12 cellular contexts compared by ENCODE assay signal in genomic region chr7:100211342-100211780, GRCh38. TPM values are rescaled to one million over a fixed set of nuclear protein-coding genes. Genes with fewer than 3 reads are reported as not detected.
DNase-seq lines count a peak whose midpoint lies in the region; ATAC-seq and TF ChIP-seq lines count a peak whose summit lies in the region.
"Had no signal": no experiment of that assay in that cellular context is flagged by ENCODE, and none has a peak within 500 bp of the region (broad histone marks: within the 10 kb centered on the region; RNA-seq: fewer than 3 reads in every experiment).

No MANE protein-coding gene starts in this region.

- no peaks in the 10 kb centered on the region for H3K4me1 ChIP-seq in mesendoderm (ENCODE audit: control insufficient read depth, low read depth, low read length)

- WGBS in mesendoderm (ENCODE audit: extremely low coverage, insufficient coverage, low lambda C conversion rate), result no CpG with 5 or more reads among the region's 7 CpGs

- H2BK15ac ChIP-seq in mesendoderm (replicated peaks; ENCODE audit: low read depth), result no peak overlapping the region

- no peaks in the 10 kb centered on the region for H3K79me1 ChIP-seq in mesendoderm (ENCODE audit: low read length)

- H3K27me3 ChIP-seq in mesendoderm (ENCODE audit: insufficient read depth, low read length, poor library complexity), result no peaks in the 10 kb centered on the region

- intact Hi-C loops in activated B cell treated with CpG ODN at 0.5 μM for 24 hours (cut with micrococcal nuclease), result loop anchor here (1.0 to 5.0 kb wide), 3 partner anchors 11 to 34 kb away; partner anchors contain the start of genes GPC2 and STAG3

- POLR2A ChIA-PET in activated B cell treated with CpG ODN at 0.5 μM for 24 hours (lab: Charles Lee), result interaction anchor here (0.6 to 4.3 kb wide), 13 partner anchors 9 to 217 kb away, joined by 3 to 50 read pairs (median 7); partner anchors contain the start of genes LAMTOR4, TRAPPC14 and ZCWPW1

- H3K27me3 Mint-ChIP-seq in activated B cell treated with CpG ODN at 0.5 μM for 24 hours (no peaks in the 10 kb centered on the region), naive B cell (no peaks in the 10 kb centered on the region)

- H3K4me2 ChIP-seq in mesendoderm (ENCODE audit: low read length), result no peak overlapping the region

- no peak overlapping the region for H3K27ac ChIP-seq in mesendoderm (ENCODE audit: low read depth, low read length)

- H3K56ac ChIP-seq in mesendoderm (ENCODE audit: low read length), result no peak overlapping the region

- no peak overlapping the region for H2BK5ac ChIP-seq in mesendoderm (ENCODE audit: low read length)

- H3K23ac ChIP-seq in mesendoderm (ENCODE audit: low read length), result no peak overlapping the region

- peak overlapping the region; percentile 96 for H3K27ac Mint-ChIP-seq in activated B cell treated with CpG ODN at 0.5 μM for 24 hours
- peak overlapping the region; percentile 89 to 98 (median 96) for H3K27ac Mint-ChIP-seq in naive B cell

- in situ Hi-C loops in GM13977 (cut with MboI; ENCODE audit: low pct_unique_long_range_greater_than_20kb, low sequenced_read_pairs, unreplicated experiment), result no loop called here

- H3K18ac ChIP-seq in mesendoderm (ENCODE audit: low read length), result no peak overlapping the region

- peak overlapping the region; percentile 82 for H3K4me3 Mint-ChIP-seq in activated B cell treated with CpG ODN at 0.5 μM for 24 hours
- H3K4me3 Mint-ChIP-seq in naive B cell, result peak overlapping the region; percentile 69 to 95 (median 88)

- no peak overlapping the region for H4K5ac ChIP-seq in mesendoderm (ENCODE audit: low read length)

- no peaks in the 10 kb centered on the region for H3K79me2 ChIP-seq in mesendoderm (ENCODE audit: control insufficient read depth, insufficient read depth, low read length)

- no peak overlapping the region for H2AK5ac ChIP-seq in mesendoderm (ENCODE audit: low read length)

- TF ChIP-seq CTCF in GM13977 (IDR thresholded peaks at IDR 0.05; ENCODE audit: extremely low read depth, insufficient read depth, missing control alignments), result no peak
- no peak for TF ChIP-seq CTCF in activated B cell treated with CpG ODN at 0.5 μM for 24 hours (IDR thresholded peaks at IDR 0.05)

- ATAC-seq in GM21737 (IDR thresholded peaks at IDR 0.05; ENCODE audit: unreplicated experiment) (peak; percentile 40), activated B cell treated with CpG ODN at 0.5 μM for 24 hours (ENCODE audit: low read depth) (peak; percentile 76), naive B cell (ENCODE audit: low read depth in 2 of 2) (peak; percentile 97 to 98), HG03565 (IDR thresholded peaks at IDR 0.05; ENCODE audit: unreplicated experiment) (no peak)
- ATAC-seq: PC-3 had no signal

- CTCF ChIA-PET in activated B cell treated with CpG ODN at 0.5 μM for 24 hours (lab: Charles Lee), result interaction anchor here (1.0 to 5.5 kb wide), 6 partner anchors 8 to 79 kb away, joined by 3 to 30 read pairs (median 6); no protein-coding TSS in a partner anchor

- H3K36me3 Mint-ChIP-seq in activated B cell treated with CpG ODN at 0.5 μM for 24 hours (ENCODE audit: low read depth), result peaks cover 8% of the 10 kb centered on the region
- peaks cover 0 to 8% of the 10 kb centered on the region in 2 donors for H3K36me3 Mint-ChIP-seq in naive B cell

- H3K4ac ChIP-seq in mesendoderm (ENCODE audit: low read depth, low read length), result no peak overlapping the region

- no peak overlapping the region for H4K8ac ChIP-seq in mesendoderm (ENCODE audit: low read depth, low read length)

- H3K9ac ChIP-seq in mesendoderm (ENCODE audit: low read length), result no peak overlapping the region

- H3K4me1 Mint-ChIP-seq in activated B cell treated with CpG ODN at 0.5 μM for 24 hours, result peaks cover 85% of the 10 kb centered on the region
- peaks cover 62 to 82% (median 77%) of the 10 kb centered on the region in 3 donors for H3K4me1 Mint-ChIP-seq in naive B cell

- H3K9me3 Mint-ChIP-seq in activated B cell treated with CpG ODN at 0.5 μM for 24 hours (no peaks in the 10 kb centered on the region), naive B cell (no peaks in the 10 kb centered on the region)

- H3K4me3 ChIP-seq in mesendoderm (ENCODE audit: low read length), result no peak overlapping the region

- no peaks in the 10 kb centered on the region for H3K36me3 ChIP-seq in mesendoderm (ENCODE audit: control insufficient read depth, insufficient read depth, low read length)

- DNase-seq in GM13977 (ENCODE audit: low spot score) (peak; percentile 50), activated B cell treated with CpG ODN at 0.5 μM for 24 hours (no peak), naive B cell (peak; percentile 61), SKM-1 (lab: John Stamatoyannopoulos, UW; ENCODE audit: unreplicated experiment) (no peak), retina (no peak), mesendoderm (no peak)
- DNase-seq: activated CD4-positive, CD25-positive, alpha-beta regulatory T cell; GF-D8; PC-3 had no signal

- no peak overlapping the region for H2BK120ac ChIP-seq in mesendoderm (ENCODE audit: low read depth, low read length)

RNA-seq across cellular contexts. Expression of gene PVRIG, which starts 8.4 kb away (rescaled TPM):
- 17.1 and 20.0 TPM in 2 replicates for total RNA-seq in activated B cell treated with CpG ODN at 0.5 μM for 24 hours
- 10 to 100 TPM; 37.5 to 67.4 (median 56.4) TPM for polyA plus RNA-seq in naive B cell (ENCODE audit: low read depth in 6 of 6)
- polyA plus RNA-seq in mesendoderm (2013, experiment 1 of 2), result not detected
- not detected for polyA plus RNA-seq in mesendoderm (2013, experiment 2 of 2)
- total RNA-seq: cerebellum, PC-3 had no signal

RNA-seq across cellular contexts. Expression of gene STAG3, which starts 33.6 kb away (rescaled TPM):
- total RNA-seq in activated B cell treated with CpG ODN at 0.5 μM for 24 hours, result 41.3 and 42.4 TPM in 2 replicates
- polyA plus RNA-seq in naive B cell (ENCODE audit: low read depth in 6 of 6), result 100 to 1,000 TPM in 5 of 6 donors, 10 to 100 TPM in 1; 97.1 to 221 (median 129) TPM
- polyA plus RNA-seq in mesendoderm (2013, experiment 1 of 2), result 1.1 TPM
- polyA plus RNA-seq in mesendoderm (2013, experiment 2 of 2), result 0.67 TPM

RNA-seq across cellular contexts. Expression of gene GPC2, which starts 34.2 kb away (rescaled TPM):
- 5.0 and 5.1 TPM in 2 replicates for total RNA-seq in activated B cell treated with CpG ODN at 0.5 μM for 24 hours
- under 1 TPM in 4 of 6 donors, not detected in 2; 0.18 to 0.84 (median 0.28) TPM for polyA plus RNA-seq in naive B cell (ENCODE audit: low read depth in 6 of 6)
- 8.8 TPM for polyA plus RNA-seq in mesendoderm (2013, experiment 1 of 2)
- polyA plus RNA-seq in mesendoderm (2013, experiment 2 of 2), result 8.9 TPM

RNA-seq across cellular contexts. Expression of gene GAL3ST4, which starts 42.9 kb away (rescaled TPM):
- 0.10 and 1.2 TPM in 2 replicates for total RNA-seq in activated B cell treated with CpG ODN at 0.5 μM for 24 hours
- polyA plus RNA-seq in naive B cell (ENCODE audit: low read depth in 6 of 6), result under 1 TPM in 5 of 6 donors, not detected in 1; 0.13 to 0.40 (median 0.23) TPM
- 2.2 TPM for polyA plus RNA-seq in mesendoderm (2013, experiment 1 of 2)
- 2.2 TPM for polyA plus RNA-seq in mesendoderm (2013, experiment 2 of 2)

RNA-seq across cellular contexts. Expression of gene TRAPPC14, which starts 52.8 kb away (rescaled TPM):
- 55.7 and 65.3 TPM in 2 replicates for total RNA-seq in activated B cell treated with CpG ODN at 0.5 μM for 24 hours
- polyA plus RNA-seq in naive B cell (ENCODE audit: low read depth in 6 of 6), result 1 to 10 TPM; 2.0 to 9.1 (median 3.3) TPM
- 10.1 TPM for polyA plus RNA-seq in mesendoderm (2013, experiment 1 of 2)
- 9.8 TPM for polyA plus RNA-seq in mesendoderm (2013, experiment 2 of 2)

Comparison
In these comparisons a context has a peak if more than half of its experiments do, and no peak if none do; other contexts are left out.
1. DNase-seq: peak in GM13977 (single experiment) and naive B cell (single experiment); none in activated B cell treated with CpG ODN at 0.5 μM for 24 hours (single experiment), SKM-1 (single experiment), retina (single experiment) and mesendoderm (single experiment).